ENCODE assay signal across 1 cellular context in the genomic region with DNA sequence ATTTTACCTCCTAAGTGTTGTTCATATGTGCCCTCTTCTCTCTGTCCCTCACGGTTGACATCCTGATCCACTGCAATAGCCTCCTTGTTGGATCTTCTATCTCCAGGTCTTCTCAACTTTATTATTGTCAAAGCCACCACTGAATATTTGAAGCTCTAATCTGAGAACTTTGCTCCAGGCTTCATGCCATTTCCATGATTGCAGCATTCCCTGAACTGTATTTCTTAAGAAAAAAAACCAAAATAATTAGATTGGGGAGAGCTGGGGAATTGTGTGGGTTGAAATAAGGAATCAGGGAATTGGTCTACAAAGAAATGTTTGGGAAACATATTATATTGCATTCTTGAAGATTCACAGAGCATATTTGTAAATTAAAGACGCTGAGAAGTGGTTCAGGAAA.
TF ChIP-seq lines count a peak whose summit lies in the region.

No MANE protein-coding gene starts in this region.

TF ChIP-seq in GM23338, 12 proteins besides CTCF, POLR2A, EP300 and RAD21 (continued from another document):
- TF ChIP-seq, protein P1, sequence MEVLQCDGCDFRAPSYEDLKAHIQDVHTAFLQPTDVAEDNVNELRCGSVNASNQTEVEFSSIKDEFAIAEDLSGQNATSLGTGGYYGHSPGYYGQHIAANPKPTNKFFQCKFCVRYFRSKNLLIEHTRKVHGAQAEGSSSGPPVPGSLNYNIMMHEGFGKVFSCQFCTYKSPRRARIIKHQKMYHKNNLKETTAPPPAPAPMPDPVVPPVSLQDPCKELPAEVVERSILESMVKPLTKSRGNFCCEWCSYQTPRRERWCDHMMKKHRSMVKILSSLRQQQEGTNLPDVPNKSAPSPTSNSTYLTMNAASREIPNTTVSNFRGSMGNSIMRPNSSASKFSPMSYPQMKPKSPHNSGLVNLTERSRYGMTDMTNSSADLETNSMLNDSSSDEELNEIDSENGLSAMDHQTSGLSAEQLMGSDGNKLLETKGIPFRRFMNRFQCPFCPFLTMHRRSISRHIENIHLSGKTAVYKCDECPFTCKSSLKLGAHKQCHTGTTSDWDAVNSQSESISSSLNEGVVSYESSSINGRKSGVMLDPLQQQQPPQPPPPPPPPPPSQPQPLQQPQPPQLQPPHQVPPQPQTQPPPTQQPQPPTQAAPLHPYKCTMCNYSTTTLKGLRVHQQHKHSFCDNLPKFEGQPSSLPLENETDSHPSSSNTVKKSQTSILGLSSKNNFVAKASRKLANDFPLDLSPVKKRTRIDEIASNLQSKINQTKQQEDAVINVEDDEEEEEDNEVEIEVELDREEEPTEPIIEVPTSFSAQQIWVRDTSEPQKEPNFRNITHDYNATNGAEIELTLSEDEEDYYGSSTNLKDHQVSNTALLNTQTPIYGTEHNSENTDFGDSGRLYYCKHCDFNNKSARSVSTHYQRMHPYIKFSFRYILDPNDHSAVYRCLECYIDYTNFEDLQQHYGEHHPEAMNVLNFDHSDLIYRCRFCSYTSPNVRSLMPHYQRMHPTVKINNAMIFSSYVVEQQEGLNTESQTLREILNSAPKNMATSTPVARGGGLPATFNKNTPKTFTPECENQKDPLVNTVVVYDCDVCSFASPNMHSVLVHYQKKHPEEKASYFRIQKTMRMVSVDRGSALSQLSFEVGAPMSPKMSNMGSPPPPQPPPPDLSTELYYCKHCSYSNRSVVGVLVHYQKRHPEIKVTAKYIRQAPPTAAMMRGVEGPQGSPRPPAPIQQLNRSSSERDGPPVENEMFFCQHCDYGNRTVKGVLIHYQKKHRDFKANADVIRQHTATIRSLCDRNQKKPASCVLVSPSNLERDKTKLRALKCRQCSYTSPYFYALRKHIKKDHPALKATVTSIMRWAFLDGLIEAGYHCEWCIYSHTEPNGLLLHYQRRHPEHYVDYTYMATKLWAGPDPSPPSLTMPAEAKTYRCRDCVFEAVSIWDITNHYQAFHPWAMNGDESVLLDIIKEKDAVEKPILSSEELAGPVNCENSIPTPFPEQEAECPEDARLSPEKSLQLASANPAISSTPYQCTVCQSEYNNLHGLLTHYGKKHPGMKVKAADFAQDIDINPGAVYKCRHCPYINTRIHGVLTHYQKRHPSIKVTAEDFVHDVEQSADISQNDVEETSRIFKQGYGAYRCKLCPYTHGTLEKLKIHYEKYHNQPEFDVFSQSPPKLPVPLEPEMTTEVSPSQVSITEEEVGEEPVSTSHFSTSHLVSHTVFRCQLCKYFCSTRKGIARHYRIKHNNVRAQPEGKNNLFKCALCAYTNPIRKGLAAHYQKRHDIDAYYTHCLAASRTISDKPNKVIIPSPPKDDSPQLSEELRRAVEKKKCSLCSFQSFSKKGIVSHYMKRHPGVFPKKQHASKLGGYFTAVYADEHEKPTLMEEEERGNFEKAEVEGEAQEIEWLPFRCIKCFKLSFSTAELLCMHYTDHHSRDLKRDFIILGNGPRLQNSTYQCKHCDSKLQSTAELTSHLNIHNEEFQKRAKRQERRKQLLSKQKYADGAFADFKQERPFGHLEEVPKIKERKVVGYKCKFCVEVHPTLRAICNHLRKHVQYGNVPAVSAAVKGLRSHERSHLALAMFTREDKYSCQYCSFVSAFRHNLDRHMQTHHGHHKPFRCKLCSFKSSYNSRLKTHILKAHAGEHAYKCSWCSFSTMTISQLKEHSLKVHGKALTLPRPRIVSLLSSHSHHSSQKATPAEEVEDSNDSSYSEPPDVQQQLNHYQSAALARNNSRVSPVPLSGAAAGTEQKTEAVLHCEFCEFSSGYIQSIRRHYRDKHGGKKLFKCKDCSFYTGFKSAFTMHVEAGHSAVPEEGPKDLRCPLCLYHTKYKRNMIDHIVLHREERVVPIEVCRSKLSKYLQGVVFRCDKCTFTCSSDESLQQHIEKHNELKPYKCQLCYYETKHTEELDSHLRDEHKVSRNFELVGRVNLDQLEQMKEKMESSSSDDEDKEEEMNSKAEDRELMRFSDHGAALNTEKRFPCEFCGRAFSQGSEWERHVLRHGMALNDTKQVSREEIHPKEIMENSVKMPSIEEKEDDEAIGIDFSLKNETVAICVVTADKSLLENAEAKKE (CRISPR knock-in tag; IDR thresholded peaks at IDR 0.05) = no peak
- TF ChIP-seq ZNF114 (CRISPR knock-in tag; IDR thresholded peaks at IDR 0.05) (no peak), POLR2AphosphoS5 (IDR thresholded peaks at IDR 0.05; ENCODE audit: low read depth) (no peak), JUNB (IDR thresholded peaks at IDR 0.05; ENCODE audit: unreplicated experiment) (no peak), NANOG (IDR thresholded peaks at IDR 0.05; ENCODE audit: borderline replicate concordance) (no peak)
- TF ChIP-seq, protein P2, sequence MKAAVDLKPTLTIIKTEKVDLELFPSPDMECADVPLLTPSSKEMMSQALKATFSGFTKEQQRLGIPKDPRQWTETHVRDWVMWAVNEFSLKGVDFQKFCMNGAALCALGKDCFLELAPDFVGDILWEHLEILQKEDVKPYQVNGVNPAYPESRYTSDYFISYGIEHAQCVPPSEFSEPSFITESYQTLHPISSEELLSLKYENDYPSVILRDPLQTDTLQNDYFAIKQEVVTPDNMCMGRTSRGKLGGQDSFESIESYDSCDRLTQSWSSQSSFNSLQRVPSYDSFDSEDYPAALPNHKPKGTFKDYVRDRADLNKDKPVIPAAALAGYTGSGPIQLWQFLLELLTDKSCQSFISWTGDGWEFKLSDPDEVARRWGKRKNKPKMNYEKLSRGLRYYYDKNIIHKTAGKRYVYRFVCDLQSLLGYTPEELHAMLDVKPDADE (IDR thresholded peaks at IDR 0.05) = no peak
- TF ChIP-seq, protein P3, sequence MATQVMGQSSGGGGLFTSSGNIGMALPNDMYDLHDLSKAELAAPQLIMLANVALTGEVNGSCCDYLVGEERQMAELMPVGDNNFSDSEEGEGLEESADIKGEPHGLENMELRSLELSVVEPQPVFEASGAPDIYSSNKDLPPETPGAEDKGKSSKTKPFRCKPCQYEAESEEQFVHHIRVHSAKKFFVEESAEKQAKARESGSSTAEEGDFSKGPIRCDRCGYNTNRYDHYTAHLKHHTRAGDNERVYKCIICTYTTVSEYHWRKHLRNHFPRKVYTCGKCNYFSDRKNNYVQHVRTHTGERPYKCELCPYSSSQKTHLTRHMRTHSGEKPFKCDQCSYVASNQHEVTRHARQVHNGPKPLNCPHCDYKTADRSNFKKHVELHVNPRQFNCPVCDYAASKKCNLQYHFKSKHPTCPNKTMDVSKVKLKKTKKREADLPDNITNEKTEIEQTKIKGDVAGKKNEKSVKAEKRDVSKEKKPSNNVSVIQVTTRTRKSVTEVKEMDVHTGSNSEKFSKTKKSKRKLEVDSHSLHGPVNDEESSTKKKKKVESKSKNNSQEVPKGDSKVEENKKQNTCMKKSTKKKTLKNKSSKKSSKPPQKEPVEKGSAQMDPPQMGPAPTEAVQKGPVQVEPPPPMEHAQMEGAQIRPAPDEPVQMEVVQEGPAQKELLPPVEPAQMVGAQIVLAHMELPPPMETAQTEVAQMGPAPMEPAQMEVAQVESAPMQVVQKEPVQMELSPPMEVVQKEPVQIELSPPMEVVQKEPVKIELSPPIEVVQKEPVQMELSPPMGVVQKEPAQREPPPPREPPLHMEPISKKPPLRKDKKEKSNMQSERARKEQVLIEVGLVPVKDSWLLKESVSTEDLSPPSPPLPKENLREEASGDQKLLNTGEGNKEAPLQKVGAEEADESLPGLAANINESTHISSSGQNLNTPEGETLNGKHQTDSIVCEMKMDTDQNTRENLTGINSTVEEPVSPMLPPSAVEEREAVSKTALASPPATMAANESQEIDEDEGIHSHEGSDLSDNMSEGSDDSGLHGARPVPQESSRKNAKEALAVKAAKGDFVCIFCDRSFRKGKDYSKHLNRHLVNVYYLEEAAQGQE (IDR thresholded peaks at IDR 0.05; ENCODE audit: unreplicated experiment) = no peak
TF ChIP-seq in GM23338: peak in this region for 0.
